Comparison of ENCODE assay signal across 8 cellular contexts in genomic region chr7:38345546-38346172, GRCh38.
DNase-seq lines count a peak whose midpoint lies in the region; ATAC-seq, FAIRE-seq and TF ChIP-seq lines count a peak whose summit lies in the region.
"Not testable (repeated sequence)": the region's sequence is repeated elsewhere in the genome, so short reads cannot be mapped to it uniquely, and the experiment has no call there.

No MANE protein-coding gene starts in this region.

- POLR2A ChIA-PET in activated CD8-positive, alpha-beta T cell treated with anti-CD3 and anti-CD28 coated beads, Interleukin-2, amount 10 ng/mL, durations not matched to agents 7 days and 5 days (lab: Charles Lee) = interaction anchor here (1.0 to 1.5 kb wide), 2 partner anchors 13 to 130 kb away, joined by 3 read pairs; no protein-coding TSS in a partner anchor

- not testable (repeated sequence) for H3K79me2 ChIP-seq in OCI-LY3 (ENCODE audit: low read length)

- TF ChIP-seq CTCF in GM12874 (IDR thresholded peaks at IDR 0.05; ENCODE audit: insufficient read depth, low read depth, low read length) = peak; percentile 71
- TF ChIP-seq CTCF in OCI-LY3 (IDR thresholded peaks at IDR 0.05; ENCODE audit: low read depth, low read length) = peak; percentile 66
- peak; percentile 76 for TF ChIP-seq CTCF in lower lobe of right lung (IDR thresholded peaks at IDR 0.05)

- DNase-seq in H54 (ENCODE audit: insufficient read length, low spot score) = peak; percentile 63
- DNase-seq in HT-29 (ENCODE audit: low spot score) = peak; percentile 71
- peak; percentile 55 for DNase-seq in activated CD8-positive, alpha-beta T cell treated with anti-CD3 and anti-CD28 coated beads, Interleukin-2, amount 10 ng/mL, durations not matched to agents 7 days and 5 days
- DNase-seq in effector memory CD8-positive, alpha-beta T cell = not testable (repeated sequence)
- peak; percentile 73 for DNase-seq in lower lobe of right lung
- peak; percentile 70 for DNase-seq in urothelium cell line (ENCODE audit: low spot score)

- peak; percentile 71 for FAIRE-seq in H54 (lab: Jason Lieb, UNC)
- not testable (repeated sequence) for FAIRE-seq in urothelium cell line (lab: Jason Lieb, UNC)

- peak overlapping the region; percentile 87 for H3K4me3 Mint-ChIP-seq in activated CD8-positive, alpha-beta T cell treated with anti-CD3 and anti-CD28 coated beads, Interleukin-2, amount 10 ng/mL, durations not matched to agents 7 days and 5 days
- peak overlapping the region; percentile 84 to 86 for H3K4me3 Mint-ChIP-seq in effector memory CD8-positive, alpha-beta T cell

- H4K20me1 ChIP-seq in OCI-LY3 (ENCODE audit: insufficient read depth, low read length) = not testable (repeated sequence)

- H3K9me3 ChIP-seq in OCI-LY3 (ENCODE audit: insufficient read depth, low read length); lower lobe of right lung: not testable (repeated sequence)

- peak; percentile 36 for ATAC-seq in activated CD8-positive, alpha-beta T cell treated with anti-CD3 and anti-CD28 coated beads, Interleukin-2, amount 10 ng/mL, durations not matched to agents 7 days and 5 days
- peak; percentile 63 for ATAC-seq in effector memory CD8-positive, alpha-beta T cell (replicated peaks)
- ATAC-seq in lower lobe of right lung = peak; percentile 84 to 88

- peak overlapping the region; percentile 86 for H3K27ac Mint-ChIP-seq in activated CD8-positive, alpha-beta T cell treated with anti-CD3 and anti-CD28 coated beads, Interleukin-2, amount 10 ng/mL, durations not matched to agents 7 days and 5 days
- peak overlapping the region; percentile 44 to 90 for H3K27ac Mint-ChIP-seq in effector memory CD8-positive, alpha-beta T cell

- CTCF ChIA-PET in activated CD8-positive, alpha-beta T cell treated with anti-CD3 and anti-CD28 coated beads, Interleukin-2, amount 10 ng/mL, durations not matched to agents 7 days and 5 days (lab: Charles Lee) = interaction anchor here (0.9 to 7.0 kb wide), 16 partner anchors 9 to 236 kb away, joined by 3 to 102 read pairs (median 4); no protein-coding TSS in a partner anchor

- H3K36me3 Mint-ChIP-seq in activated CD8-positive, alpha-beta T cell treated with anti-CD3 and anti-CD28 coated beads, Interleukin-2, amount 10 ng/mL, durations not matched to agents 7 days and 5 days (ENCODE audit: low read depth) = peaks cover 27% of the 10 kb centered on the region
- H3K36me3 Mint-ChIP-seq in effector memory CD8-positive, alpha-beta T cell (ENCODE audit: insufficient read depth) = peaks cover 22% of the 10 kb centered on the region

- not testable (repeated sequence) for H3K27me3 ChIP-seq in OCI-LY3 (ENCODE audit: low read depth, low read length); lower lobe of right lung (ENCODE audit: low read depth)

- peak overlapping the region; percentile 65; the same call in 1 of the 2 replicates for H2AFZ ChIP-seq in OCI-LY3 (ENCODE audit: low read depth, low read length)

- H3K4me2 ChIP-seq in OCI-LY3 (ENCODE audit: low read length) = not testable (repeated sequence)

- intact Hi-C loops in lower lobe of right lung (cut with DNase I) = not testable (repeated sequence)

- not testable (repeated sequence) for H3K9me3 Mint-ChIP-seq in activated CD8-positive, alpha-beta T cell treated with anti-CD3 and anti-CD28 coated beads, Interleukin-2, amount 10 ng/mL, durations not matched to agents 7 days and 5 days (ENCODE audit: insufficient read depth); effector memory CD8-positive, alpha-beta T cell

- H3K27ac ChIP-seq in OCI-LY3 (ENCODE audit: low read length); lower lobe of right lung: not testable (repeated sequence)

- H3K36me3 ChIP-seq in OCI-LY3 (replicated peaks; ENCODE audit: low read depth, low read length); lower lobe of right lung: not testable (repeated sequence)

- H3K4me1 Mint-ChIP-seq in activated CD8-positive, alpha-beta T cell treated with anti-CD3 and anti-CD28 coated beads, Interleukin-2, amount 10 ng/mL, durations not matched to agents 7 days and 5 days (ENCODE audit: low read depth) = peaks cover 51% of the 10 kb centered on the region
- peaks cover 30 to 46% of the 10 kb centered on the region in 2 donors for H3K4me1 Mint-ChIP-seq in effector memory CD8-positive, alpha-beta T cell (ENCODE audit: low read depth in 2 of 2)

- H3K4me1 ChIP-seq in OCI-LY3 (ENCODE audit: low read length); lower lobe of right lung: not testable (repeated sequence)

- not testable (repeated sequence) for H3K9ac ChIP-seq in OCI-LY3 (ENCODE audit: low read length)

- not testable (repeated sequence) for H3K27me3 Mint-ChIP-seq in activated CD8-positive, alpha-beta T cell treated with anti-CD3 and anti-CD28 coated beads, Interleukin-2, amount 10 ng/mL, durations not matched to agents 7 days and 5 days (ENCODE audit: low read depth); effector memory CD8-positive, alpha-beta T cell

- H3K4me3 ChIP-seq in OCI-LY3 (ENCODE audit: low read length); lower lobe of right lung: not testable (repeated sequence)

- TF ChIP-seq POLR2A in H54 (IDR thresholded peaks at IDR 0.05; ENCODE audit: low read depth, low read length) = not testable (repeated sequence)

Comparison
In these comparisons a context has a peak if more than half of its experiments do, and no peak if none do; other contexts are left out.
1. ATAC-seq: peak in every context shown above with its lines; median percentile 86 in lower lobe of right lung; 63 in effector memory CD8-positive, alpha-beta T cell; 36 in activated CD8-positive, alpha-beta T cell treated with anti-CD3 and anti-CD28 coated beads, Interleukin-2, amount 10 ng/mL, durations not matched to agents 7 days and 5 days.